In genomic region chr10:92240289-92241157, GRCh38 we compare ENCODE assay signal across 8 cellular contexts. TPM values are rescaled to one million over a fixed set of nuclear protein-coding genes. Genes with fewer than 3 reads are reported as not detected.
DNase-seq lines count a peak whose midpoint lies in the region; FAIRE-seq and TF ChIP-seq lines count a peak whose summit lies in the region.

No MANE protein-coding gene starts in this region.

- FAIRE-seq in small intestine (lab: Jason Lieb, UNC) = no peak

- no peak for TF ChIP-seq CTCF in HFF-Myc (IDR thresholded peaks at IDR 0.05; ENCODE audit: low read depth, low read length, missing control alignments)

- H3K4me3 ChIP-seq in HFF-Myc (replicated peaks; ENCODE audit: low read depth, low read length) (peak overlapping the region; percentile 61), small intestine (ENCODE audit: low read depth in 1 of 2, low read length in 2 of 2) (peak overlapping the region; percentile 48 to 80)

- H3K9me3 ChIP-seq in small intestine (ENCODE audit: control insufficient read depth, low read depth) = no peaks in the 10 kb centered on the region

- H3K36me3 ChIP-seq in small intestine (ENCODE audit: control insufficient read depth in 2 of 2, insufficient read depth in 2 of 2, low read length in 2 of 2) = no peaks in the 10 kb centered on the region

- peaks cover 3 to 11% of the 10 kb centered on the region in 2 donors for H3K4me1 ChIP-seq in small intestine (ENCODE audit: control insufficient read depth in 2 of 2, insufficient read depth in 1 of 2, low read depth in 1 of 2, low read length in 1 of 2)

- H3K27me3 ChIP-seq in small intestine (ENCODE audit: control insufficient read depth in 2 of 2, insufficient read depth in 2 of 2, low read length in 2 of 2) = no peaks in the 10 kb centered on the region

- 0 to 1% (median 0%) methylated on average over 27 to 28 of the region's 28 CpGs for WGBS in small intestine, 3 donors

- DNase-seq in NCI-H1436 (lab: John Stamatoyannopoulos, UW) = peak; percentile 61
- DNase-seq in NCI-H1436 treated with DMSO at 0.1 percent for 48 hours (lab: John Stamatoyannopoulos, UW) = no peak
- DNase-seq in HFF-Myc (ENCODE audit: extremely low read depth, low read depth) = no peak
- peak; percentile 41 for DNase-seq in NCI-H128 (lab: John Stamatoyannopoulos, UW; ENCODE audit: unreplicated experiment)
- DNase-seq in T-helper 9 cell = peak; percentile 3
- peak; percentile 69 for DNase-seq in islet precursor cell
- DNase-seq in small intestine = peak; percentile 88

- H3K27ac ChIP-seq in cingulate gyrus (ENCODE audit: low read depth, low read length) (peak overlapping the region; percentile 91), small intestine (ENCODE audit: low read depth in 1 of 2, low read length in 1 of 2) (peak overlapping the region; percentile 83 to 95)

RNA-seq across cellular contexts. Expression of gene CPEB3, which starts 50.4 kb away (rescaled TPM):
- 1 to 10 TPM; 1.5 to 1.8 (median 1.6) TPM for polyA plus RNA-seq in small intestine

RNA-seq across cellular contexts. Expression of gene MARCHF5, which starts 50.4 kb away (rescaled TPM):
- polyA plus RNA-seq in small intestine = 10 to 100 TPM; 15.0 to 18.6 (median 17.1) TPM

Comparison
In these comparisons a context has a peak if more than half of its experiments do, and no peak if none do; other contexts are left out.
1. DNase-seq: peak in NCI-H1436 (single experiment), NCI-H128 (single experiment), T-helper 9 cell (single experiment), islet precursor cell (single experiment) and small intestine (single experiment); none in NCI-H1436 treated with DMSO at 0.1 percent for 48 hours (single experiment) and HFF-Myc (single experiment).